In genomic region chr3:44624696-44625528, GRCh38 we compare ENCODE assay signal across 8 cellular contexts. TPM values are rescaled to one million over a fixed set of nuclear protein-coding genes. Genes with fewer than 3 reads are reported as not detected.
DNase-seq lines count a peak whose midpoint lies in the region; ATAC-seq and TF ChIP-seq lines count a peak whose summit lies in the region.

Gene ZNF197, plus strand, starts transcription at chr3:44625036. Its CDS starts 4,119 bp downstream, at chr3:44629155.

- H3K4me1 Mint-ChIP-seq in neural progenitor cell, result peaks cover 16% of the 10 kb centered on the region

- H3K9ac ChIP-seq in neural progenitor cell, result peak within 1 kb of the TSS; percentile 60

- H4K20me1 ChIP-seq in neural progenitor cell (ENCODE audit: low read depth), result peaks cover 19% of the 10 kb centered on the region

- peak within 1 kb of the TSS; percentile 97 for H3K4me3 Mint-ChIP-seq in neural progenitor cell

- TF ChIP-seq CTCF in RWPE1 (conservative IDR thresholded peaks at IDR 0.05; ENCODE audit: low read depth), result no peak
- TF ChIP-seq CTCF in neural progenitor cell (IDR thresholded peaks at IDR 0.05), result peak; percentile 30

- POLR2A ChIA-PET in RWPE1 (lab: Yijun Ruan, JAX; ENCODE audit: low non-redundant PET), result interaction anchor here (0.5 kb wide), 1 partner anchor 9 kb away, joined by 4 read pairs; no protein-coding TSS in a partner anchor

- peaks cover 12% of the 10 kb centered on the region for H3K4me1 ChIP-seq in neural progenitor cell

- no peaks in the 10 kb centered on the region for H3K36me3 ChIP-seq in neural progenitor cell

- peaks cover 19% of the 10 kb centered on the region for H3F3A ChIP-seq in neural progenitor cell (ENCODE audit: low read depth)

- peak within 1 kb of the TSS; percentile 86 for H2AFZ ChIP-seq in neural progenitor cell (replicated peaks)

- peak within 1 kb of the TSS; percentile 75 for H3K4me3 ChIP-seq in neural progenitor cell

- H3K27ac Mint-ChIP-seq in neural progenitor cell, result peak within 1 kb of the TSS; percentile 92

- peak within 1 kb of the TSS; percentile 86 for H3K4me2 ChIP-seq in neural progenitor cell

- H3K27me3 ChIP-seq in neural progenitor cell, result no peaks in the 10 kb centered on the region

- no peaks in the 10 kb centered on the region for H3K27me3 Mint-ChIP-seq in neural progenitor cell (ENCODE audit: insufficient read depth, low read depth)

- DNase-seq in Daoy (ENCODE audit: low read depth), result peak; percentile 87
- peak; percentile 58 for DNase-seq in KG1 (lab: John Stamatoyannopoulos, UW)
- peak; percentile 79 for DNase-seq in RWPE1 (ENCODE audit: low spot score)
- DNase-seq in activated gamma-delta T cell (lab: John Stamatoyannopoulos, UW), result peak; percentile 20
- DNase-seq in foreskin melanocyte, result peak; percentile 85
- peak; percentile 96 for DNase-seq in neural progenitor cell (ENCODE audit: low spot score)
- DNase-seq in stromal cell of bone marrow (ENCODE audit: low read depth), result peak; percentile 86

- no peaks in the 10 kb centered on the region for H3K9me3 ChIP-seq in neural progenitor cell (ENCODE audit: low read depth)

- CTCF ChIA-PET in RWPE1 (lab: Yijun Ruan, JAX), result interaction anchor here (0.7 kb wide), 1 partner anchor 14 kb away, joined by 3 read pairs; no protein-coding TSS in a partner anchor

- peak; percentile 95 for ATAC-seq in GM21723 (IDR thresholded peaks at IDR 0.05; ENCODE audit: unreplicated experiment)

- H3K27ac ChIP-seq in RWPE1 (peak within 1 kb of the TSS; percentile 90), neural progenitor cell (peak within 1 kb of the TSS; percentile 92)

- peaks cover 46% of the 10 kb centered on the region for H3K79me2 ChIP-seq in neural progenitor cell (ENCODE audit: low read depth)

- H3K36me3 Mint-ChIP-seq in neural progenitor cell, result peaks cover 18% of the 10 kb centered on the region

- no peaks in the 10 kb centered on the region for H3K9me3 Mint-ChIP-seq in neural progenitor cell

RNA-seq across cellular contexts. Expression of gene ZNF197, which starts in this region (rescaled TPM):
- total RNA-seq in Daoy (2014; rRNA removed; shearing (Covaris generic)), result 11.1 and 12.8 TPM in 2 replicates
- total RNA-seq in neural progenitor cell (ENCODE audit: low replicate concordance), result 38.7 and 49.1 TPM in 2 replicates

Comparison
In these comparisons a context has a peak if more than half of its experiments do, and no peak if none do; other contexts are left out.
1. Peak in every context shown above with its lines: DNase-seq, ATAC-seq, H3K4me3 ChIP-seq and H3K27ac ChIP-seq.
2. DNase-seq: peak in every context shown above with its lines; median percentile 96 in neural progenitor cell; 87 in Daoy; 86 in stromal cell of bone marrow; 85 in foreskin melanocyte; 79 in RWPE1; 58 in KG1; 20 in activated gamma-delta T cell.